Comparison of ENCODE assay signal across 8 cellular contexts in genomic region chr1:181104790-181105133, GRCh38. TPM values are rescaled to one million over a fixed set of nuclear protein-coding genes. Genes with fewer than 3 reads are reported as not detected.
DNase-seq lines count a peak whose midpoint lies in the region; ATAC-seq and TF ChIP-seq lines count a peak whose summit lies in the region.

No MANE protein-coding gene starts in this region.

- TF ChIP-seq POLR2A in upper lobe of left lung (IDR thresholded peaks at IDR 0.05), result peak in 1 of 4 donors; percentile 65

- WGBS in upper lobe of left lung, 2 donors, result 0% methylated on average over 7 to 10 of the region's 28 CpGs

- ATAC-seq in HG03095 (IDR thresholded peaks at IDR 0.05; ENCODE audit: unreplicated experiment) (peak; percentile 13), upper lobe of left lung (ENCODE audit: low FRiP score in 2 of 2) (peak in 1 of 2 donors; percentile 3), GM18519 (IDR thresholded peaks at IDR 0.05; ENCODE audit: low FRiP score, unreplicated experiment) (no peak)

- H3K27me3 ChIP-seq in muscle layer of duodenum (ENCODE audit: low read depth, low read length) (no peaks in the 10 kb centered on the region), upper lobe of left lung (no peaks in the 10 kb centered on the region)

- H3K36me3 ChIP-seq in muscle layer of duodenum (ENCODE audit: control insufficient read depth in 1 of 2, insufficient read depth in 2 of 2, low read length in 2 of 2), result no peaks in the 10 kb centered on the region
- no peaks in the 10 kb centered on the region for H3K36me3 ChIP-seq in upper lobe of left lung

- peak; percentile 50 for DNase-seq in NCI-H1436 (lab: John Stamatoyannopoulos, UW)
- DNase-seq in NCI-H1436 treated with DMSO at 0.1 percent for 48 hours (lab: John Stamatoyannopoulos, UW), result no peak
- DNase-seq in activated CD4-positive, CD25-positive, alpha-beta regulatory T cell treated with anti-CD3 and anti-CD28 coated beads, Interleukin-2, amount 50 U/mL, for 16 hours (ENCODE audit: low read depth, low spot score), result peak; percentile 21
- DNase-seq in upper lobe of left lung, result peak in 1 of 2 donors; percentile 91

- H3K4me1 Mint-ChIP-seq in dendritic cell treated with granulocyte-macrophage colony-stimulating factor and Interleukin-4, amounts not matched to agents 40 ng/mL and 50 ng/mL, for 4 days (ENCODE audit: low read depth), result peaks cover 78% of the 10 kb centered on the region

- TF ChIP-seq EP300 in upper lobe of left lung (IDR thresholded peaks at IDR 0.05), result no peak

- peak overlapping the region; percentile 78 for H3K4me3 Mint-ChIP-seq in dendritic cell treated with granulocyte-macrophage colony-stimulating factor and Interleukin-4, amounts not matched to agents 40 ng/mL and 50 ng/mL, for 4 days

- H3K27ac Mint-ChIP-seq in dendritic cell treated with granulocyte-macrophage colony-stimulating factor and Interleukin-4, amounts not matched to agents 40 ng/mL and 50 ng/mL, for 4 days, result peak overlapping the region; percentile 83

- intact Hi-C loops in dendritic cell treated with granulocyte-macrophage colony-stimulating factor and Interleukin-4, amounts not matched to agents 40 ng/mL and 50 ng/mL, for 4 days (cut with micrococcal nuclease), result loop anchor here (1.0 to 2.0 kb wide), 2 partner anchors 14 to 31 kb away; no protein-coding TSS in a partner anchor

- no peaks in the 10 kb centered on the region for H3K36me3 Mint-ChIP-seq in dendritic cell treated with granulocyte-macrophage colony-stimulating factor and Interleukin-4, amounts not matched to agents 40 ng/mL and 50 ng/mL, for 4 days (ENCODE audit: low read depth)

- peak overlapping the region; percentile 62 to 72 for H3K4me3 ChIP-seq in muscle layer of duodenum (ENCODE audit: low read depth in 1 of 2, low read length in 2 of 2)
- H3K4me3 ChIP-seq in upper lobe of left lung, result peak overlapping the region; percentile 54 to 83 (median 65)

- peaks cover 27% of the 10 kb centered on the region for H3K27me3 Mint-ChIP-seq in dendritic cell treated with granulocyte-macrophage colony-stimulating factor and Interleukin-4, amounts not matched to agents 40 ng/mL and 50 ng/mL, for 4 days

- peak in 4 of 6 experiments; percentile 34 to 59 (median 45) for TF ChIP-seq CTCF in upper lobe of left lung (IDR thresholded peaks at IDR 0.05)

- H3K9me3 ChIP-seq in muscle layer of duodenum (ENCODE audit: control insufficient read depth in 1 of 2, low read length in 2 of 2) (no peaks in the 10 kb centered on the region), upper lobe of left lung (no peaks in the 10 kb centered on the region)

- H3K27ac ChIP-seq in muscle layer of duodenum (ENCODE audit: low read length) (no peak overlapping the region), upper lobe of left lung (peak overlapping the region; percentile 83 to 97 (median 90))

- H3K4me1 ChIP-seq in muscle layer of duodenum (ENCODE audit: control insufficient read depth in 1 of 2, insufficient read depth in 2 of 2, low read length in 2 of 2) (peaks cover 0 to 17% of the 10 kb centered on the region in 2 donors), upper lobe of left lung (peaks cover 50 to 59% (median 54%) of the 10 kb centered on the region in 4 donors)

- no peaks in the 10 kb centered on the region for H3K9me3 Mint-ChIP-seq in dendritic cell treated with granulocyte-macrophage colony-stimulating factor and Interleukin-4, amounts not matched to agents 40 ng/mL and 50 ng/mL, for 4 days

RNA-seq across cellular contexts. Expression of gene IER5, which starts 16.3 kb away (rescaled TPM):
- total RNA-seq in upper lobe of left lung, result 10 to 100 TPM; 15.0 to 43.6 (median 26.1) TPM
